Comparison of ENCODE assay signal across 8 cellular contexts in genomic region chr16:69186642-69187386, GRCh38. TPM values are rescaled to one million over a fixed set of nuclear protein-coding genes. Genes with fewer than 3 reads are reported as not detected.
A peak's percentile ranks its signal among the peaks of the same experiment; 100 is the strongest.
DNase-seq lines count a peak whose midpoint lies in the region; TF ChIP-seq lines count a peak whose summit lies in the region.

SNTB2 (plus strand) TSS chr16:69187164; CDS start chr16:69187167, 3 bp downstream.

- no CpG with 5 or more reads among the region's 59 CpGs for WGBS in trophoblast cell (ENCODE audit: extremely low coverage, insufficient coverage, insufficient read length)

- H4K8ac ChIP-seq in trophoblast cell (ENCODE audit: low read depth, low read length): peak within 1 kb of the TSS; percentile 73

- peak within 1 kb of the TSS; percentile 83 for H2AFZ ChIP-seq in trophoblast cell (ENCODE audit: insufficient read depth, low read length, poor library complexity)

- H3K4me3 ChIP-seq in HFF-Myc (replicated peaks; ENCODE audit: low read depth, low read length): peak within 1 kb of the TSS; percentile 81
- peak within 1 kb of the TSS; percentile 64 for H3K4me3 ChIP-seq in NB4 (ENCODE audit: low read depth, low read length)
- peak within 1 kb of the TSS; percentile 90 for H3K4me3 ChIP-seq in adipocyte (ENCODE audit: low read length)
- peak within 1 kb of the TSS; percentile 60 for H3K4me3 ChIP-seq in cardiac muscle cell
- H3K4me3 ChIP-seq in trophoblast cell (ENCODE audit: low read depth, low read length): peak within 1 kb of the TSS; percentile 86

- H3K27me3 Mint-ChIP-seq in type B pancreatic cell: no peaks in the 10 kb centered on the region

- H3K4ac ChIP-seq in trophoblast cell (ENCODE audit: low read depth, low read length): peak within 1 kb of the TSS; percentile 34

- DNase-seq in GM10248 (ENCODE audit: extremely low spot score) (peak; percentile 90), HFF-Myc (ENCODE audit: extremely low read depth, low read depth) (no peak), NB4 (ENCODE audit: low read depth) (peak; percentile 93), SW 1271 (lab: John Stamatoyannopoulos, UW) (peak; percentile 57 to 85), adipocyte (ENCODE audit: low read depth) (peak; percentile 97), cardiac muscle cell (ENCODE audit: low read depth in 1 of 2, low spot score in 1 of 2) (peak; percentile 91 to 96), trophoblast cell (peak; percentile 91 to 98), type B pancreatic cell (ENCODE audit: extremely low spot score, unreplicated experiment) (peak; percentile 95)

- H3K18ac ChIP-seq in trophoblast cell (ENCODE audit: low read length): peak within 1 kb of the TSS; percentile 95

- peaks cover 32% of the 10 kb centered on the region for H3K4me1 Mint-ChIP-seq in type B pancreatic cell (ENCODE audit: unreplicated experiment)

- peak within 1 kb of the TSS; percentile 80 for H2BK5ac ChIP-seq in trophoblast cell (ENCODE audit: low read depth, low read length, poor library complexity)

- H3K9me3 ChIP-seq in adipocyte (ENCODE audit: control insufficient read depth, low read length) (no peaks in the 10 kb centered on the region), cardiac muscle cell (ENCODE audit: low read depth) (no peaks in the 10 kb centered on the region), trophoblast cell (ENCODE audit: insufficient read depth, low read depth, low read length) (no peaks in the 10 kb centered on the region)

- TF ChIP-seq POLR2A in NB4 (IDR thresholded peaks at IDR 0.05; ENCODE audit: extremely low read depth, insufficient read length): no peak

- H3K79me2 ChIP-seq in trophoblast cell (ENCODE audit: control insufficient read depth, insufficient read depth, low read length, poor library complexity): peaks cover 2% of the 10 kb centered on the region

- peaks cover 7% of the 10 kb centered on the region for H3K79me1 ChIP-seq in trophoblast cell (ENCODE audit: low read length)

- H2BK12ac ChIP-seq in trophoblast cell (ENCODE audit: low read length): peak within 1 kb of the TSS; percentile 46

- no peaks in the 10 kb centered on the region for H3K9me3 Mint-ChIP-seq in type B pancreatic cell

- H4K91ac ChIP-seq in trophoblast cell (ENCODE audit: low read depth, low read length): peak within 1 kb of the TSS; percentile 82

- peaks cover 9% of the 10 kb centered on the region for H3K36me3 Mint-ChIP-seq in type B pancreatic cell

- no peak for TF ChIP-seq CTCF in GM10248 (IDR thresholded peaks at IDR 0.05; ENCODE audit: control extremely low read depth, extremely low read depth, low read depth, missing control alignments)
- no peak for TF ChIP-seq CTCF in HFF-Myc (IDR thresholded peaks at IDR 0.05; ENCODE audit: low read depth, low read length, missing control alignments)
- no peak for TF ChIP-seq CTCF in NB4 (IDR thresholded peaks at IDR 0.05; ENCODE audit: low read depth, low read length)
- no peak for TF ChIP-seq CTCF in cardiac muscle cell (IDR thresholded peaks at IDR 0.05; ENCODE audit: low read depth, low read length)
- no peak for TF ChIP-seq CTCF in type B pancreatic cell (conservative IDR thresholded peaks at IDR 0.05)

- peak within 1 kb of the TSS; percentile 92 for H3K27ac Mint-ChIP-seq in type B pancreatic cell

- peak within 1 kb of the TSS; percentile 95 for H3K4me3 Mint-ChIP-seq in type B pancreatic cell

- H2AK5ac ChIP-seq in trophoblast cell (ENCODE audit: low read length): no peak within 1 kb of the TSS

- H3K9ac ChIP-seq in adipocyte (ENCODE audit: low read length) (peak within 1 kb of the TSS; percentile 86), trophoblast cell (ENCODE audit: low read length) (peak within 1 kb of the TSS; percentile 92)

- peak within 1 kb of the TSS; percentile 73 for H3K4me2 ChIP-seq in trophoblast cell (ENCODE audit: low read length)

- H2BK120ac ChIP-seq in trophoblast cell (ENCODE audit: insufficient read depth, low read length, poor library complexity): peak within 1 kb of the TSS; percentile 67

- H3K23ac ChIP-seq in trophoblast cell (ENCODE audit: low read length): no peak within 1 kb of the TSS

- H3K36me3 ChIP-seq in adipocyte (ENCODE audit: control insufficient read depth, insufficient read depth, low read length, severe bottlenecking) (no peaks in the 10 kb centered on the region), cardiac muscle cell (no peaks in the 10 kb centered on the region), trophoblast cell (ENCODE audit: control insufficient read depth in 1 of 2, insufficient read depth in 2 of 2, low read length in 2 of 2) (no peaks in the 10 kb centered on the region)

- POLR2A ChIA-PET in GM10248 (lab: Yijun Ruan, JAX): interaction anchor here (1.0 kb wide), 1 partner anchor 20 kb away, joined by 3 read pairs; no protein-coding TSS in a partner anchor

- peak within 1 kb of the TSS; percentile 89 for H3K14ac ChIP-seq in trophoblast cell (ENCODE audit: low read length)

- H3K27ac ChIP-seq in cardiac muscle cell: peak within 1 kb of the TSS; percentile 78
- H3K27ac ChIP-seq in trophoblast cell (ENCODE audit: low read depth, low read length): peak within 1 kb of the TSS; percentile 79

- peaks cover 53% of the 10 kb centered on the region for H3K4me1 ChIP-seq in adipocyte (ENCODE audit: control insufficient read depth, insufficient read depth, low read length)
- peaks cover 12% of the 10 kb centered on the region for H3K4me1 ChIP-seq in cardiac muscle cell (ENCODE audit: low read depth)
- peaks cover 2 to 9% of the 10 kb centered on the region in 2 experiments for H3K4me1 ChIP-seq in trophoblast cell (ENCODE audit: control insufficient read depth in 1 of 2, insufficient read depth in 2 of 2, low read length in 2 of 2)

- no peaks in the 10 kb centered on the region for H3K27me3 ChIP-seq in adipocyte (replicated peaks; ENCODE audit: control insufficient read depth, insufficient read depth, low read length)
- H3K27me3 ChIP-seq in cardiac muscle cell: no peaks in the 10 kb centered on the region
- H3K27me3 ChIP-seq in trophoblast cell (ENCODE audit: insufficient read depth, low read length): no peaks in the 10 kb centered on the region

- CTCF ChIA-PET in GM10248 (lab: Yijun Ruan, JAX): interaction anchor here (0.6 to 1.8 kb wide), 7 partner anchors 10 to 100 kb away, joined by 3 to 9 read pairs (median 3); no protein-coding TSS in a partner anchor

- H4K12ac ChIP-seq in trophoblast cell (ENCODE audit: low read depth, low read length): peak within 1 kb of the TSS; percentile 86

RNA-seq across cellular contexts. Expression of gene SNTB2, which starts in this region (rescaled TPM):
- total RNA-seq in cardiac muscle cell (17.1 and 35.7 TPM in 2 replicates), type B pancreatic cell (ENCODE audit: low replicate concordance) (20.9 and 22.2 TPM in 2 replicates)
- 12.7 and 18.6 TPM in 2 replicates for polyA plus RNA-seq in cardiac muscle cell
- 5.3 TPM in 2 replicates for polyA plus RNA-seq in trophoblast cell (2013)
